In genomic region chr10:59648711-59649201, GRCh38 we compare ENCODE assay signal across 14 cellular contexts.
DNase-seq lines count a peak whose midpoint lies in the region; ATAC-seq and TF ChIP-seq lines count a peak whose summit lies in the region.
"Had no signal": no experiment of that assay in that cellular context is flagged by ENCODE, and none has a peak within 500 bp of the region (broad histone marks: within the 10 kb centered on the region; RNA-seq: fewer than 3 reads in every experiment).

No MANE protein-coding gene starts in this region.

- H3K27me3 ChIP-seq in cardiac muscle cell (no peaks in the 10 kb centered on the region), left lung (no peaks in the 10 kb centered on the region), aorta (ENCODE audit: control insufficient read depth in 1 of 2, insufficient read depth in 2 of 2, low read length in 1 of 2) (no peaks in the 10 kb centered on the region), suprapubic skin (no peaks in the 10 kb centered on the region)

- in situ Hi-C loops in astrocyte of the cerebellum (cut with HindIII; ENCODE audit: low sequenced_read_pairs), result loop anchor here (5.0 kb wide), 1 partner anchor 34 kb away; no protein-coding TSS in a partner anchor

- WGBS in aorta, 2 donors, result 4 to 5% methylated on average over 7 of the region's 7 CpGs
- 17% methylated on average over 7 of the region's 7 CpGs for WGBS in suprapubic skin

- no peak overlapping the region for H3K4me3 ChIP-seq in cardiac muscle cell
- no peak overlapping the region for H3K4me3 ChIP-seq in astrocyte of the cerebellum (ENCODE audit: low read depth, low read length)
- no peak overlapping the region for H3K4me3 ChIP-seq in left lung
- peak overlapping the region; percentile 9 to 34 for H3K4me3 ChIP-seq in aorta (ENCODE audit: low read length in 2 of 2)
- no peak overlapping the region for H3K4me3 ChIP-seq in suprapubic skin

- TF ChIP-seq EP300 in suprapubic skin (IDR thresholded peaks at IDR 0.05), result no peak

- intact Hi-C loops in left ventricle myocardium superior (cut with micrococcal nuclease), result no loop called here
- intact Hi-C loops in left lung (cut with DNase I), result no loop called here
- intact Hi-C loops in aorta (cut with DNase I), result no loop called here

- TF ChIP-seq CTCF in cardiac muscle cell (IDR thresholded peaks at IDR 0.05; ENCODE audit: low read depth, low read length) (no peak), astrocyte of the cerebellum (IDR thresholded peaks at IDR 0.05; ENCODE audit: low read depth, low read length, missing control alignments) (no peak), left lung (IDR thresholded peaks at IDR 0.05) (no peak), suprapubic skin (IDR thresholded peaks at IDR 0.05) (no peak)

- no peak for ATAC-seq in left ventricle myocardium superior
- peak; percentile 80 for ATAC-seq in left lung
- no peak for ATAC-seq in aorta (ENCODE audit: low FRiP score)
- ATAC-seq in GM21528 (IDR thresholded peaks at IDR 0.05; ENCODE audit: low FRiP score, unreplicated experiment), result no peak
- ATAC-seq: stimulated activated naive B cell treated with anti-CD40 and anti-IgM and Interleukin-4, amounts not matched to agents 10 μg/mL and 1 μg/mL and 100 μg/mL, for 72 hours had no signal

- DNase-seq in cardiac muscle cell (ENCODE audit: low read depth in 1 of 2, low spot score in 1 of 2) (peak; percentile 8 to 52), left ventricle myocardium superior (no peak), astrocyte of the cerebellum (ENCODE audit: low read depth) (peak; percentile 55), left lung (no peak), aorta (no peak), RPMI8226 (no peak), suprapubic skin (ENCODE audit: low spot score in 2 of 2) (no peak)
- DNase-seq: activated CD4-positive, alpha-beta memory T cell treated with anti-CD3 and anti-CD28 coated beads, Interleukin-2, amount 10 ng/mL, durations not matched to agents 7 days and 5 days; naive B cell; stimulated activated CD4-positive, alpha-beta T cell treated with anti-CD3 and anti-CD28 coated beads, Interleukin-15, amount 100 ng/mL, for 24 hours; stimulated activated naive B cell treated with anti-CD40 and anti-IgM and Interleukin-4, amounts not matched to agents 10 μg/mL and 1 μg/mL and 100 μg/mL, for 72 hours; SW 1271 had no signal

- no peaks in the 10 kb centered on the region for H3K9me3 ChIP-seq in cardiac muscle cell (ENCODE audit: low read depth)
- H3K9me3 ChIP-seq in left lung, result peaks cover 0 to 17% of the 10 kb centered on the region in 2 donors
- H3K9me3 ChIP-seq in aorta (ENCODE audit: control insufficient read depth, low read length), result no peaks in the 10 kb centered on the region
- H3K9me3 ChIP-seq in suprapubic skin, result no peaks in the 10 kb centered on the region

- H3K4me1 ChIP-seq in cardiac muscle cell (ENCODE audit: low read depth) (no peaks in the 10 kb centered on the region), left lung (peaks cover 0 to 6% of the 10 kb centered on the region in 2 donors), aorta (ENCODE audit: control insufficient read depth in 1 of 2, insufficient read depth in 2 of 2, low read length in 2 of 2) (peaks cover 0 to 2% of the 10 kb centered on the region in 2 donors), suprapubic skin (no peaks in the 10 kb centered on the region)

- no peaks in the 10 kb centered on the region for H3K36me3 ChIP-seq in cardiac muscle cell
- no peaks in the 10 kb centered on the region for H3K36me3 ChIP-seq in left lung
- H3K36me3 ChIP-seq in aorta (ENCODE audit: control insufficient read depth in 1 of 2, insufficient read depth in 2 of 2, low read length in 1 of 2), result no peaks in the 10 kb centered on the region
- no peaks in the 10 kb centered on the region for H3K36me3 ChIP-seq in suprapubic skin

- no peak for TF ChIP-seq POLR2A in suprapubic skin (IDR thresholded peaks at IDR 0.05)

- H3K27ac ChIP-seq in cardiac muscle cell (no peak overlapping the region), left lung (no peak overlapping the region), aorta (ENCODE audit: low read depth in 1 of 2, low read length in 2 of 2) (peak overlapping the region in 1 of 2 donors; percentile 75), suprapubic skin (no peak overlapping the region)
- H3K27ac ChIP-seq: KMS-11 had no signal

Comparison
In these comparisons a context has a peak if more than half of its experiments do, and no peak if none do; other contexts are left out.
1. DNase-seq: peak in cardiac muscle cell (2 of 2) and astrocyte of the cerebellum (single experiment); none in left ventricle myocardium superior (single experiment), left lung (0 of 2), aorta (0 of 2), RPMI8226 (single experiment) and suprapubic skin (0 of 2).
2. H3K4me3 ChIP-seq: peak in aorta (2 of 2); none in cardiac muscle cell (single experiment), astrocyte of the cerebellum (single experiment), left lung (0 of 2) and suprapubic skin (single experiment).